ENCODE assay signal across 1 cellular context in genomic region chr3:45597581-45597980, GRCh38.
TF ChIP-seq lines count a peak whose summit lies in the region.

No MANE protein-coding gene starts in this region.

TF ChIP-seq in H1, 55 proteins besides CTCF, POLR2A, EP300 and RAD21 (continued from another document):
- TF ChIP-seq CHD7 (IDR thresholded peaks at IDR 0.05; ENCODE audit: insufficient replicate concordance, low read length) (no peak), SIX5 (IDR thresholded peaks at IDR 0.05; ENCODE audit: low read depth, low read length) (no peak), SP2 (IDR thresholded peaks at IDR 0.05; ENCODE audit: low read length) (no peak), KDM5A (IDR thresholded peaks at IDR 0.05; ENCODE audit: low read length) (no peak), E2F6 (IDR thresholded peaks at IDR 0.05) (no peak), GTF2F1 (IDR thresholded peaks at IDR 0.05; ENCODE audit: borderline replicate concordance, low read depth, low read length) (no peak)
